ENCODE assay signal across 1 cellular context in genomic region chr14:68261092-68261842, GRCh38.
A peak's percentile ranks its signal among the peaks of the same experiment; 100 is the strongest.
TF ChIP-seq lines count a peak whose summit lies in the region.

No MANE protein-coding gene starts in this region.

TF ChIP-seq in GM23338, 12 proteins besides CTCF, POLR2A, EP300 and RAD21 (continued from another document):
- TF ChIP-seq ZNF462 (CRISPR knock-in tag; IDR thresholded peaks at IDR 0.05) (peak; percentile 74), EZH2phosphoT487 (IDR thresholded peaks at IDR 0.05; ENCODE audit: unreplicated experiment) (no peak), STAT1 (IDR thresholded peaks at IDR 0.05; ENCODE audit: unreplicated experiment) (no peak), ZNF331 (CRISPR knock-in tag; IDR thresholded peaks at IDR 0.05; ENCODE audit: low read depth) (no peak), NANOG (IDR thresholded peaks at IDR 0.05; ENCODE audit: borderline replicate concordance) (peak; percentile 91), ETS1 (IDR thresholded peaks at IDR 0.05) (peak; percentile 41; the same call in 1 of the 2 replicates)
